ENCODE assay signal across 24 cellular contexts in genomic region chr11:3882671-3883070, GRCh38. TPM values are rescaled to one million over a fixed set of nuclear protein-coding genes. Genes with fewer than 3 reads are reported as not detected.
DNase-seq lines count a peak whose midpoint lies in the region; ATAC-seq and TF ChIP-seq lines count a peak whose summit lies in the region.
"Had no signal": no experiment of that assay in that cellular context is flagged by ENCODE, and none has a peak within 500 bp of the region (broad histone marks: within the 10 kb centered on the region; RNA-seq: fewer than 3 reads in every experiment).

No MANE protein-coding gene starts in this region.

- peak; percentile 58 for ATAC-seq in CD4-positive, alpha-beta T cell (ENCODE audit: poor library complexity)
- ATAC-seq in HCT116, result no peak
- ATAC-seq: left ventricle myocardium superior, sciatic nerve had no signal

- no peaks in the 10 kb centered on the region for H3K27me3 ChIP-seq in CD4-positive, alpha-beta T cell (ENCODE audit: control insufficient read depth, insufficient read depth, low read length)
- H3K27me3 ChIP-seq in HCT116 (ENCODE audit: insufficient read depth, low read length) (no peaks in the 10 kb centered on the region), dorsolateral prefrontal cortex (peaks cover 0 to 10% (median 0%) of the 10 kb centered on the region in 45 donors), brain microvascular endothelial cell (replicated peaks) (no peaks in the 10 kb centered on the region)
- H3K27me3 ChIP-seq: transverse colon had no signal

- H3K9me3 ChIP-seq in CD4-positive, alpha-beta T cell (ENCODE audit: control insufficient read depth, low read length), result no peaks in the 10 kb centered on the region
- no peaks in the 10 kb centered on the region for H3K9me3 ChIP-seq in HCT116 (ENCODE audit: control insufficient read depth in 1 of 2, insufficient read depth in 1 of 2, low read depth in 1 of 2, low read length in 2 of 2)
- H3K9me3 ChIP-seq: transverse colon had no signal

- no peak overlapping the region for H3K4me3 Mint-ChIP-seq in CD4-positive, alpha-beta T cell
- H3K4me3 Mint-ChIP-seq: activated T-cell treated with anti-CD3 and anti-CD28 coated beads, Interleukin-2, amount 50 U/mL, for 24 hours; mesothelial cell of epicardium had no signal

- H3K9me3 Mint-ChIP-seq in CD4-positive, alpha-beta T cell, result no peaks in the 10 kb centered on the region
- H3K9me3 Mint-ChIP-seq: activated T-cell treated with anti-CD3 and anti-CD28 coated beads, Interleukin-2, amount 50 U/mL, for 24 hours had no signal

- intact Hi-C loops in CD4-positive, alpha-beta T cell (cut with DNase I, micrococcal nuclease), result loop anchor here (1.0 to 5.0 kb wide), 3 partner anchors 27 to 58 kb away; partner anchors contain the start of gene STIM1 (in 1 of the 2)
- intact Hi-C loops in HCT116 (cut with micrococcal nuclease) (no loop called here), dorsolateral prefrontal cortex (cut with DNase I) (no loop called here)

- no peak for DNase-seq in CD4-positive, alpha-beta T cell
- no peak for DNase-seq in HCT116 (ENCODE audit: low read depth, low spot score)
- DNase-seq in OCI-M1 (lab: John Stamatoyannopoulos, UW), result peak; percentile 60
- DNase-seq in fibroblast of peridontal ligament (ENCODE audit: extremely low read depth), result peak; percentile 37
- DNase-seq in DMS 273 (lab: John Stamatoyannopoulos, UW; ENCODE audit: unreplicated experiment), result no peak
- DNase-seq in dorsolateral prefrontal cortex, result no peak
- no peak for DNase-seq in C1 segment of cervical spinal cord (lab: John Stamatoyannopoulos, UW)
- no peak for DNase-seq in brain microvascular endothelial cell
- DNase-seq: activated naive CD4-positive, alpha-beta T cell; activated T-cell treated with anti-CD3 and anti-CD28 coated beads, Interleukin-2, amount 50 U/mL, for 24 hours; amniotic stem cell; cortex of kidney; DMS53; islet precursor cell; KG1; left ventricle myocardium superior; NCI-H1048; NCI-H1694 treated with DMSO at 0.1 percent for 48 hours; NCI-H2171 treated with DMSO at 0.1 percent for 48 hours; NCI-H524; transverse colon had no signal

- in situ Hi-C loops in brain microvascular endothelial cell (cut with HindIII; ENCODE audit: low pct_ligation_motif_present, low sequenced_read_pairs), result no loop called here

- H3K27ac ChIP-seq in CD4-positive, alpha-beta T cell (ENCODE audit: low read depth, low read length), result no peak overlapping the region
- no peak overlapping the region for H3K27ac ChIP-seq in HCT116 (ENCODE audit: low read depth, low read length)
- no peak overlapping the region for H3K27ac ChIP-seq in dorsolateral prefrontal cortex
- H3K27ac ChIP-seq in brain microvascular endothelial cell, result no peak overlapping the region
- H3K27ac ChIP-seq: transverse colon had no signal

- peaks cover 6% of the 10 kb centered on the region for H3K36me3 Mint-ChIP-seq in CD4-positive, alpha-beta T cell (ENCODE audit: low read depth)
- H3K36me3 Mint-ChIP-seq: mesothelial cell of epicardium had no signal

- CTCF ChIA-PET in CD4-positive, alpha-beta T cell (lab: Charles Lee), result interaction anchor here (1.1 to 2.0 kb wide), 6 partner anchors 25 to 191 kb away, joined by 3 to 8 read pairs (median 5); partner anchors contain the start of genes RHOG and STIM1
- CTCF ChIA-PET in HCT116 (lab: Charles Lee), result interaction anchor here (1.2 kb wide), 1 partner anchor 28 kb away, joined by 10 read pairs; the partner anchor contains the start of gene STIM1

- H3K36me3 ChIP-seq in HCT116 (ENCODE audit: control insufficient read depth in 1 of 2, insufficient read depth in 2 of 2, low read length in 2 of 2), result no peaks in the 10 kb centered on the region
- no peaks in the 10 kb centered on the region for H3K36me3 ChIP-seq in brain microvascular endothelial cell (replicated peaks)
- H3K36me3 ChIP-seq: transverse colon had no signal

- no peaks in the 10 kb centered on the region for H4K20me1 ChIP-seq in HCT116 (ENCODE audit: insufficient read depth)

- RAD21 ChIA-PET in HCT116 (lab: Charles Lee; ENCODE audit: low non-redundant PET in 1 of 2, low total read pairs in 2 of 2, uncharacterized antibody in 2 of 2, unreplicated experiment in 2 of 2), result no interaction called here

- peaks cover 9% of the 10 kb centered on the region; the same call in 1 of the 2 replicates for H3K79me2 ChIP-seq in HCT116 (ENCODE audit: insufficient read depth, low read length)

- no peak overlapping the region for H3K9ac ChIP-seq in HCT116 (ENCODE audit: low read length)

- no peak overlapping the region for H2AFZ ChIP-seq in HCT116 (ENCODE audit: low read depth, low read length, poor library complexity, severe bottlenecking)

- H3K4me3 ChIP-seq in HCT116 (replicated peaks in 1 of 2; ENCODE audit: low read depth in 1 of 2, low read length in 2 of 2), result no peak overlapping the region
- H3K4me3 ChIP-seq in dorsolateral prefrontal cortex, result no peak overlapping the region
- no peak overlapping the region for H3K4me3 ChIP-seq in brain microvascular endothelial cell (ENCODE audit: low read depth, low read length)
- H3K4me3 ChIP-seq: transverse colon had no signal

- H3K4me2 ChIP-seq in HCT116 (ENCODE audit: low read length), result no peak overlapping the region

- no peak for TF ChIP-seq POLR2A in HCT116 (IDR thresholded peaks at IDR 0.05; ENCODE audit: borderline replicate concordance, extremely low read depth, insufficient read depth, insufficient read length)

- no peaks in the 10 kb centered on the region for H3K27me3 Mint-ChIP-seq in CD4-positive, alpha-beta T cell
- H3K27me3 Mint-ChIP-seq: activated T-cell treated with anti-CD3 and anti-CD28 coated beads, Interleukin-2, amount 50 U/mL, for 24 hours had no signal

- peak; percentile 28 for TF ChIP-seq CTCF in CD4-positive, alpha-beta T cell (IDR thresholded peaks at IDR 0.05)
- 0 out of 6 replicates have a peak, but pooled peaks of 1 of the 3 experiments have one; percentile 16 for TF ChIP-seq CTCF in HCT116 (IDR thresholded peaks at IDR 0.05 in 2 of 3, conservative IDR thresholded peaks at IDR 0.05 in 1 of 3; ENCODE audit: borderline replicate concordance in 1 of 3, insufficient read depth in 1 of 3, low read depth in 2 of 3, low read length in 2 of 3)
- no peak for TF ChIP-seq CTCF in dorsolateral prefrontal cortex (IDR thresholded peaks at IDR 0.05 in 54 of 56, conservative IDR thresholded peaks at IDR 0.05 in 2 of 56; ENCODE audit: low read depth in 1 of 56, partially characterized antibody in 56 of 56)
- no peak for TF ChIP-seq CTCF in brain microvascular endothelial cell (IDR thresholded peaks at IDR 0.05; ENCODE audit: low read depth, low read length, missing control alignments)

- H3K9me2 ChIP-seq in HCT116 (ENCODE audit: insufficient read depth), result no peaks in the 10 kb centered on the region

- H3K4me1 ChIP-seq in HCT116 (ENCODE audit: control insufficient read depth in 1 of 2, insufficient read depth in 2 of 2, low read length in 2 of 2), result peaks cover 26 to 45% of the 10 kb centered on the region in 2 experiments

- BruUV-seq in HCT116 (replicated peaks; lab: Mats Ljungman, UMichigan), result no TSS peak

- H3K27ac Mint-ChIP-seq in CD4-positive, alpha-beta T cell, result peak overlapping the region; percentile 41
- H3K27ac Mint-ChIP-seq: mesothelial cell of epicardium had no signal

- peak; percentile 20; the same call in 1 of the 2 replicates for TF ChIP-seq RAD21 in HCT116 (IDR thresholded peaks at IDR 0.05; ENCODE audit: low read depth)

- POLR2A ChIA-PET in CD4-positive, alpha-beta T cell (lab: Charles Lee), result interaction anchor here (1.0 to 1.6 kb wide), 3 partner anchors 25 to 42 kb away, joined by 4 to 11 read pairs (median 4); partner anchors contain the start of gene RHOG
- POLR2A ChIA-PET in HCT116 (lab: Charles Lee), result no interaction called here

- peaks cover 77% of the 10 kb centered on the region for H3K4me1 Mint-ChIP-seq in CD4-positive, alpha-beta T cell (ENCODE audit: low read depth)

TF ChIP-seq in HCT116, 20 proteins besides CTCF, POLR2A, EP300 and RAD21:
- TF ChIP-seq SP1 (IDR thresholded peaks at IDR 0.05; ENCODE audit: low read depth), result no peak
- no peak for TF ChIP-seq ZNF274 (IDR thresholded peaks at IDR 0.05; ENCODE audit: low read depth, low read length)
- no peak for TF ChIP-seq FOSL1 (IDR thresholded peaks at IDR 0.05; ENCODE audit: low read depth)
- TF ChIP-seq MAX (IDR thresholded peaks at IDR 0.05), result no peak

RNA-seq across cellular contexts. Expression of gene STIM1, which starts 27.2 kb away (rescaled TPM):
- 10 to 100 TPM; 89.0 to 94.9 TPM for total RNA-seq in CD4-positive, alpha-beta T cell
- total RNA-seq in HCT116 (2021; ENCODE audit: unreplicated experiment) (22.3 TPM), dorsolateral prefrontal cortex (10 to 100 TPM; 40.9 to 92.8 (median 69.6) TPM)
- 21.8 and 42.9 TPM in 2 replicates for polyA plus RNA-seq in HCT116 (2012)

RNA-seq across cellular contexts. Expression of gene RHOG, which starts 41.9 kb away (rescaled TPM):
- 100 to 1,000 TPM; 101 to 106 TPM for total RNA-seq in CD4-positive, alpha-beta T cell
- 49.1 TPM for total RNA-seq in HCT116 (2021; ENCODE audit: unreplicated experiment)
- polyA plus RNA-seq in HCT116 (2012), result 57.6 and 69.9 TPM in 2 replicates
- total RNA-seq in dorsolateral prefrontal cortex, result 100 to 1,000 TPM in 1 of 120 experiments, 10 to 100 TPM in 119; 13.0 to 131 (median 35.8) TPM
- polyA plus RNA-seq: neural cell had no signal

Comparison
In these comparisons a context has a peak if more than half of its experiments do, and no peak if none do; other contexts are left out.
1. DNase-seq: peak in OCI-M1 (single experiment) and fibroblast of peridontal ligament (single experiment); none in CD4-positive, alpha-beta T cell (0 of 10), HCT116 (single experiment), DMS 273 (single experiment), dorsolateral prefrontal cortex (0 of 10), C1 segment of cervical spinal cord (0 of 14) and brain microvascular endothelial cell (single experiment).
2. intact Hi-C loops: an anchor here in CD4-positive, alpha-beta T cell (1.0 to 5.0 kb wide); none called in HCT116 and dorsolateral prefrontal cortex.